Comparison of ENCODE assay signal across 9 cellular contexts in the genomic region with DNA sequence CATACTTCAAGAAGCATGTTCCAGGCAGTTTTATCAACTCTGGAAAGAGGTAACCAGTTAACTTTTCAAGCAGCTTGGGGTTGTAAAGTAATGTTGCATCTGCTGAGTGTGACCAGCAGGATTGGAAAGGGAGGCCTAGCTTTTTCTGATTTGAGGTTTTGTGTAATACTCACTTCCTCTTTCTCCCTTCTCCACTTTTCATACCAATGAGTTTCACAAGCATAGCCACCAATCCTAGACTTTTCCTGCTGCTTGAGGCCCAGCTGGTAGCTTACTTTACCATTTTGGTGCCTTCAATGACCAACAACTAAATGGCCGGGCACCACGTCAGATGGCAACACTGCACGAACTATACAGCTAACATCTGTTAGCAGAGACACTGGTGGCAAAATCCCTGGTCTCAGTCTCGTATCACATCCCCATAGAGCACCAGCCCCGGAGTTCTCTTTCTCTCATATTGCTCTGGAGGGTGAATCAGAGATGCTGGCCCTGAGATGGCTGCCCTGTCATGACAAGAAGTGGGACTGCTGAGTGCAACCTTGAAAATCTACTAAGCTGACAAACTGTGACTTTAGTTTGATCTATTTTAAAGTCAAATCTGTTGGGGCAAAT. TPM values are rescaled to one million over a fixed set of nuclear protein-coding genes. Genes with fewer than 3 reads are reported as not detected.
A peak's percentile ranks its signal among the peaks of the same experiment; 100 is the strongest.
DNase-seq lines count a peak whose midpoint lies in the region; ATAC-seq and TF ChIP-seq lines count a peak whose summit lies in the region.
"Had no signal": no experiment of that assay in that cellular context is flagged by ENCODE, and none has a peak within 500 bp of the region (broad histone marks: within the 10 kb centered on the region; RNA-seq: fewer than 3 reads in every experiment).

No MANE protein-coding gene starts in this region.

- peaks cover 16% of the 10 kb centered on the region for H3K4me1 ChIP-seq in Karpas-422 (ENCODE audit: low read length)

- no peak for TF ChIP-seq CTCF in neural crest cell (conservative IDR thresholded peaks at IDR 0.05)

- peak; percentile 66 for DNase-seq in Karpas-422
- no peak for DNase-seq in neural crest cell (ENCODE audit: low read depth, low spot score)
- no peak for DNase-seq in NCI-H524 (lab: John Stamatoyannopoulos, UW)
- DNase-seq in NCI-H510A treated with DMSO at 0.1 percent for 48 hours (lab: John Stamatoyannopoulos, UW), result no peak
- DNase-seq in activated naive CD4-positive, alpha-beta T cell treated with Interleukin-2 at 50 U/mL for 16 hours, result no peak
- no peak for DNase-seq in activated CD8-positive, alpha-beta memory T cell treated with anti-CD3 and anti-CD28 coated beads for 24 hours

- no peaks in the 10 kb centered on the region for H3K4me1 Mint-ChIP-seq in neural crest cell

- no peaks in the 10 kb centered on the region for H3K27me3 ChIP-seq in Karpas-422 (ENCODE audit: low read length)

- H3K36me3 ChIP-seq in Karpas-422 (ENCODE audit: insufficient read depth, low read length), result 0 out of 2 replicates have a peak, but pooled peaks cover 3% of the 10 kb centered on the region

- no peak overlapping the region for H3K4me3 ChIP-seq in Karpas-422 (ENCODE audit: low read length)

- no peak overlapping the region for H3K9ac ChIP-seq in Karpas-422 (ENCODE audit: low read length)

- H3K9me3 Mint-ChIP-seq in neural crest cell, result peaks cover 3% of the 10 kb centered on the region

- no peak overlapping the region for H3K4me2 ChIP-seq in Karpas-422 (ENCODE audit: low read depth, low read length, poor library complexity, severe bottlenecking)

- no peak overlapping the region for H2AFZ ChIP-seq in Karpas-422 (ENCODE audit: low read length)

- no peaks in the 10 kb centered on the region for H3K79me2 ChIP-seq in Karpas-422 (ENCODE audit: low read length)

- no peak overlapping the region for H3K4me3 Mint-ChIP-seq in neural crest cell

- peak overlapping the region; percentile 54 for H3K27ac Mint-ChIP-seq in neural crest cell (ENCODE audit: unreplicated experiment)

- peak; percentile 99 for ATAC-seq in GM18870 (IDR thresholded peaks at IDR 0.05; ENCODE audit: unreplicated experiment)
- ATAC-seq in HG02678 (IDR thresholded peaks at IDR 0.05; ENCODE audit: unreplicated experiment), result peak; percentile 96

- no peak overlapping the region for H3K27ac ChIP-seq in Karpas-422 (ENCODE audit: low read length)

- no peaks in the 10 kb centered on the region for H3K9me2 ChIP-seq in Karpas-422 (replicated peaks; ENCODE audit: insufficient read depth, low read length)

- peaks cover 2% of the 10 kb centered on the region for H3K36me3 Mint-ChIP-seq in neural crest cell (ENCODE audit: low read depth)

- no peaks in the 10 kb centered on the region for H3K27me3 Mint-ChIP-seq in neural crest cell (ENCODE audit: low read depth)

- H4K20me1 ChIP-seq in Karpas-422 (ENCODE audit: insufficient read depth, low read depth, low read length), result no peaks in the 10 kb centered on the region

- H3K9me3 ChIP-seq in Karpas-422 (ENCODE audit: low read length), result no peaks in the 10 kb centered on the region

RNA-seq across cellular contexts. Expression of gene GPR88, which starts 14.8 kb away (rescaled TPM):
- not detected in 2 replicates for total RNA-seq in Karpas-422 (2014; rRNA removed; shearing (Covaris generic); ENCODE audit: low replicate concordance)
- 0.16 TPM in 1 of 2 replicates, not detected in the other for total RNA-seq in neural crest cell
- total RNA-seq: fibroblast of lung had no signal
